18 cellular contexts compared by ENCODE assay signal in the genomic region with DNA sequence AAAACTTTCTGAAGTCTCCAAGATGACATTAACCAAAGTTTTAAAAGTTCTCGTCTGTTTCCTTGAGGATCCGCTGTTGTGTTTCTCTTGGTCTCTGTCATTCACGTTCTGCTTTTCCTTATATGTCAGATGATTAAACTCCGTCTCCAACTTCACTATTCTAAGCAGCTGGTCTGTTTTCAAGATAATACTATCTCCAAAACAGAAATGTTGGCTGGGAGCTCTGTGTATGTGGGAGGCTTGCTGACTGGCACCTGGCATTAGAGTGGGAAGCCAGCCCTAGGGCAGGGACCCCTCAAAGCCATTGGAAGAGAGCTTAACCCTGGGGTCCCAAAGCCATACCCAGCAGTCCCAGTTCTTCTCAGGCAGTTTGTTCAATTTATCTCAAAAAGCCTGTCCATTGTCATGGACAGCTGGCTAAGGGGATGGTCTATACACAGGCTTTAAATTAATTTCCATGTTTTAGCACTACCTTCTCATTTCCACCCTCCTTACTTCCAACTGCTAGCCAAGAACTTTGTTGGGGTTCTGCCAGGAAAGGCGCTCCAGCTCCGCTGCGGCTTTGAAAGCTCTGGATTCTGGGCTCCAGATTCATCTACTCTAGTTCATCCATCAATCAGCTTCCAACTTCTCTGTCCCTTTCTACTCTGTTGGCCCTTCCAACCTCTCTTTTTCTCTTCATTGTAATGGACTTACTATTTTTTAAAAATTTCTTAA. TPM values are rescaled to one million over a fixed set of nuclear protein-coding genes. Genes with fewer than 3 reads are reported as not detected.
DNase-seq lines count a peak whose midpoint lies in the region; ATAC-seq and TF ChIP-seq lines count a peak whose summit lies in the region.
"Had no signal": no experiment of that assay in that cellular context is flagged by ENCODE, and none has a peak within 500 bp of the region (broad histone marks: within the 10 kb centered on the region; RNA-seq: fewer than 3 reads in every experiment).

No MANE protein-coding gene starts in this region.

- TF ChIP-seq CTCF in thyroid gland (IDR thresholded peaks at IDR 0.05), result no peak
- TF ChIP-seq CTCF in GM13977 (IDR thresholded peaks at IDR 0.05; ENCODE audit: extremely low read depth, insufficient read depth, missing control alignments), result no peak

- in situ Hi-C loops in GM13977 (cut with MboI; ENCODE audit: low pct_unique_long_range_greater_than_20kb, low sequenced_read_pairs, unreplicated experiment), result no loop called here

- H3K27me3 ChIP-seq in thyroid gland, result no peaks in the 10 kb centered on the region

- no peak overlapping the region for H3K4me3 ChIP-seq in thyroid gland (replicated peaks in 1 of 3)

- H3K27me3 Mint-ChIP-seq in activated T-cell treated with anti-CD3 and anti-CD28 coated beads, Interleukin-2, amount 50 U/mL, for 24 hours, result no peaks in the 10 kb centered on the region
- H3K27me3 Mint-ChIP-seq in activated T-cell treated with anti-CD3 and anti-CD28 coated beads, Interleukin-2, amount 50 U/mL, for 4 hours (ENCODE audit: low read depth), result no peaks in the 10 kb centered on the region
- no peaks in the 10 kb centered on the region for H3K27me3 Mint-ChIP-seq in effector memory CD8-positive, alpha-beta T cell
- H3K27me3 Mint-ChIP-seq: activated CD4-positive, alpha-beta memory T cell treated with anti-CD3 and anti-CD28 coated beads, Interleukin-2, amount 10 ng/mL, durations not matched to agents 7 days and 5 days had no signal

- peak overlapping the region; percentile 40 for H3K27ac Mint-ChIP-seq in activated T-cell treated with anti-CD3 and anti-CD28 coated beads, Interleukin-2, amount 50 U/mL, for 24 hours
- H3K27ac Mint-ChIP-seq in effector memory CD8-positive, alpha-beta T cell, result peak overlapping the region; percentile 52 to 72
- H3K27ac Mint-ChIP-seq: activated CD4-positive, alpha-beta memory T cell treated with anti-CD3 and anti-CD28 coated beads, Interleukin-2, amount 10 ng/mL, durations not matched to agents 7 days and 5 days; HFFc6 had no signal

- no peak for TF ChIP-seq POLR2A in thyroid gland (IDR thresholded peaks at IDR 0.05)

- H3K9me3 ChIP-seq in thyroid gland, result no peaks in the 10 kb centered on the region

- H3K4me1 ChIP-seq in thyroid gland, result peaks cover 10 to 17% of the 10 kb centered on the region in 2 donors

- peaks cover 30% of the 10 kb centered on the region for H3K4me1 Mint-ChIP-seq in activated T-cell treated with anti-CD3 and anti-CD28 coated beads, Interleukin-2, amount 50 U/mL, for 24 hours (ENCODE audit: low read depth)
- H3K4me1 Mint-ChIP-seq in activated T-cell treated with anti-CD3 and anti-CD28 coated beads, Interleukin-2, amount 50 U/mL, for 4 hours (ENCODE audit: low read depth), result peaks cover 23% of the 10 kb centered on the region
- H3K4me1 Mint-ChIP-seq in effector memory CD8-positive, alpha-beta T cell (ENCODE audit: low read depth in 2 of 2), result peaks cover 14 to 24% of the 10 kb centered on the region in 2 donors

- no peak for DNase-seq in activated T-cell treated with anti-CD3 and anti-CD28 coated beads, Interleukin-2, amount 50 U/mL, for 24 hours
- no peak for DNase-seq in activated T-cell treated with anti-CD3 and anti-CD28 coated beads, Interleukin-2, amount 50 U/mL, for 4 hours
- DNase-seq in effector memory CD8-positive, alpha-beta T cell, result no peak
- peak; percentile 19 for DNase-seq in medulla oblongata (ENCODE audit: extremely low spot score)
- DNase-seq in thyroid gland, result peak; percentile 31 to 40
- no peak for DNase-seq in activated CD8-positive, alpha-beta memory T cell treated with anti-CD3 and anti-CD28 coated beads, Interleukin-2, amount 50 U/mL, for 4 hours
- DNase-seq in GM13977 (ENCODE audit: low spot score), result no peak
- DNase-seq: ACHN; activated CD4-positive, alpha-beta memory T cell treated with anti-CD3 and anti-CD28 coated beads, Interleukin-2, amount 10 ng/mL, durations not matched to agents 7 days and 5 days; activated effector memory CD4-positive, alpha-beta T cell treated with Interleukin-2 at 50 U/mL for 16 hours; EL; HFFc6; NCI-H187 treated with DMSO at 0.1 percent for 48 hours; NCI-H446 treated with DMSO at 0.1 percent for 48 hours; occipital lobe; SHP77; stimulated activated naive CD4-positive, alpha-beta T cell had no signal

- intact Hi-C loops in thyroid gland (cut with DNase I), result no loop called here

- no peak overlapping the region for H3K27ac ChIP-seq in thyroid gland

- H3K9me3 Mint-ChIP-seq in activated T-cell treated with anti-CD3 and anti-CD28 coated beads, Interleukin-2, amount 50 U/mL, for 24 hours, result no peaks in the 10 kb centered on the region
- no peaks in the 10 kb centered on the region for H3K9me3 Mint-ChIP-seq in activated T-cell treated with anti-CD3 and anti-CD28 coated beads, Interleukin-2, amount 50 U/mL, for 4 hours
- no peaks in the 10 kb centered on the region for H3K9me3 Mint-ChIP-seq in effector memory CD8-positive, alpha-beta T cell
- H3K9me3 Mint-ChIP-seq: activated CD4-positive, alpha-beta memory T cell treated with anti-CD3 and anti-CD28 coated beads, Interleukin-2, amount 10 ng/mL, durations not matched to agents 7 days and 5 days; HFFc6 had no signal

- ATAC-seq in activated T-cell treated with anti-CD3 and anti-CD28 coated beads, Interleukin-2, amount 50 U/mL, for 4 hours, result no peak
- ATAC-seq in effector memory CD8-positive, alpha-beta T cell (replicated peaks), result no peak
- no peak for ATAC-seq in HG03457 (IDR thresholded peaks at IDR 0.05; ENCODE audit: unreplicated experiment)

- peaks cover 61% of the 10 kb centered on the region for H3K36me3 Mint-ChIP-seq in activated T-cell treated with anti-CD3 and anti-CD28 coated beads, Interleukin-2, amount 50 U/mL, for 24 hours (ENCODE audit: low read depth)
- H3K36me3 Mint-ChIP-seq in activated T-cell treated with anti-CD3 and anti-CD28 coated beads, Interleukin-2, amount 50 U/mL, for 4 hours (ENCODE audit: insufficient read depth), result peaks cover 18% of the 10 kb centered on the region
- H3K36me3 Mint-ChIP-seq in effector memory CD8-positive, alpha-beta T cell (ENCODE audit: insufficient read depth), result peaks cover 47% of the 10 kb centered on the region

- WGBS in thyroid gland, 2 donors, result 70 to 76% methylated on average over 7 of the region's 7 CpGs

- peaks cover 6 to 10% of the 10 kb centered on the region in 2 donors for H3K36me3 ChIP-seq in thyroid gland

- H3K4me3 Mint-ChIP-seq in activated T-cell treated with anti-CD3 and anti-CD28 coated beads, Interleukin-2, amount 50 U/mL, for 24 hours, result no peak overlapping the region
- H3K4me3 Mint-ChIP-seq in activated T-cell treated with anti-CD3 and anti-CD28 coated beads, Interleukin-2, amount 50 U/mL, for 4 hours, result no peak overlapping the region
- H3K4me3 Mint-ChIP-seq in effector memory CD8-positive, alpha-beta T cell, result peak overlapping the region in 1 of 2 donors; percentile 54
- H3K4me3 Mint-ChIP-seq: activated CD4-positive, alpha-beta memory T cell treated with anti-CD3 and anti-CD28 coated beads, Interleukin-2, amount 10 ng/mL, durations not matched to agents 7 days and 5 days; HFFc6 had no signal

RNA-seq across cellular contexts. Expression of a gene that starts 9.2 kb away (rescaled TPM):
- 10 to 100 TPM; 45.6 to 47.9 (median 46.7) TPM for total RNA-seq in activated T-cell treated with anti-CD3 and anti-CD28 coated beads, Interleukin-2, amount 50 U/mL, for 4 hours
- total RNA-seq in thyroid gland, result 10 to 100 TPM; 84.7 to 99.3 (median 94.5) TPM

RNA-seq across cellular contexts. Expression of a gene that starts 46.4 kb away (rescaled TPM):
- 10 to 100 TPM; 27.9 to 33.5 (median 32.7) TPM for total RNA-seq in activated T-cell treated with anti-CD3 and anti-CD28 coated beads, Interleukin-2, amount 50 U/mL, for 4 hours
- 10 to 100 TPM in 3 of 4 donors, 1 to 10 TPM in 1; 9.7 to 31.6 (median 22.4) TPM for total RNA-seq in thyroid gland

RNA-seq across cellular contexts. Expression of a gene that starts 49.6 kb away (rescaled TPM):
- under 1 TPM; 0.38 to 0.63 (median 0.40) TPM for total RNA-seq in activated T-cell treated with anti-CD3 and anti-CD28 coated beads, Interleukin-2, amount 50 U/mL, for 4 hours
- total RNA-seq in thyroid gland, result 10 to 100 TPM in 3 of 4 donors, 1 to 10 TPM in 1; 7.8 to 19.9 (median 12.8) TPM

Comparison
In these comparisons a context has a peak if more than half of its experiments do, and no peak if none do; other contexts are left out.
1. DNase-seq: peak in medulla oblongata (single experiment) and thyroid gland (2 of 2); none in activated T-cell treated with anti-CD3 and anti-CD28 coated beads, Interleukin-2, amount 50 U/mL, for 24 hours (single experiment), activated T-cell treated with anti-CD3 and anti-CD28 coated beads, Interleukin-2, amount 50 U/mL, for 4 hours (single experiment), effector memory CD8-positive, alpha-beta T cell (0 of 3), activated CD8-positive, alpha-beta memory T cell treated with anti-CD3 and anti-CD28 coated beads, Interleukin-2, amount 50 U/mL, for 4 hours (single experiment) and GM13977 (single experiment).
2. RNA of a gene that starts 49.6 kb away (total RNA-seq): 7.8 to 19.9 TPM in thyroid gland; 0.38 to 0.63 TPM in activated T-cell treated with anti-CD3 and anti-CD28 coated beads, Interleukin-2, amount 50 U/mL, for 4 hours; every median in the first group is over 4 times any median in the second.